ENCODE assay signal across 16 cellular contexts in the genomic region with DNA sequence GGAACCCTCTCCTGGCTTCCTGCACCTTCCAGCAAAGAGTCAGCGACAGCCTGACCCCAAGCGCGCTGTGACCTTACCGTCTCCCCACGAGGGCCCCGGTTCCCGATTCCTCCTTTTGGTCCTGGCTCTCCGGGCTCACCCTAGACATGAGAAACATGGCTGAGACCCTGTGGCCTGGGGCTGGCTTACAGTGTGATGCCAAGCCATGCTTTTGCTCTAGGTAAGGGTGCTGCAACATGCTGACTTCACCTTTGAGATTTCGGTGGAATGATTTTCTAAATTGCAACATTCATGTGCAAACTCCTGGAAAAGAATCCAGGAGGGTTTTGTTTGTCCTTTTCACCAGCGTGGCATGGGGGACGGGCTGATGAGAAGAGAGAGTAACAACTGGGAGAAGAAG.
"Had no signal": no experiment of that assay in that cellular context is flagged by ENCODE, and none has a peak within 500 bp of the region (broad histone marks: within the 10 kb centered on the region; RNA-seq: fewer than 3 reads in every experiment).

No MANE protein-coding gene starts in this region.

- DNase-seq: activated CD4-positive, alpha-beta T cell treated with anti-CD3 and anti-CD28 coated beads, Interleukin-2, amount 50 U/mL, for 4 hours; activated T-cell treated with anti-CD3 and anti-CD28 coated beads for 4 hours; amniotic stem cell; effector CD8-positive, alpha-beta T cell; foreskin melanocyte; head of caudate nucleus; left ventricle myocardium inferior; mammary epithelial cell; stimulated activated naive CD4-positive, alpha-beta T cell; substantia nigra; SW 1271; tibial artery had no signal

- H3K4me2 ChIP-seq: neural progenitor cell had no signal

- H3K27ac ChIP-seq: left ventricle myocardium inferior, neural progenitor cell, parathyroid adenoma, tibial artery had no signal

- H3K4me1 ChIP-seq: left ventricle myocardium inferior, neural progenitor cell had no signal

- H3K9ac ChIP-seq: neural progenitor cell, parathyroid adenoma had no signal

- H2AFZ ChIP-seq: neural progenitor cell, parathyroid adenoma had no signal

- H3K27ac Mint-ChIP-seq: activated naive CD8-positive, alpha-beta T cell; dendritic cell treated with granulocyte-macrophage colony-stimulating factor and Interleukin-4, amounts not matched to agents 40 ng/mL and 50 ng/mL, for 4 days; neural progenitor cell had no signal

- H3K79me2 ChIP-seq: parathyroid adenoma had no signal

- H3K36me3 Mint-ChIP-seq: neural progenitor cell had no signal

- H3K4me3 Mint-ChIP-seq: activated naive CD8-positive, alpha-beta T cell; dendritic cell treated with granulocyte-macrophage colony-stimulating factor and Interleukin-4, amounts not matched to agents 40 ng/mL and 50 ng/mL, for 4 days; neural progenitor cell had no signal

- H3K9me3 ChIP-seq: left ventricle myocardium inferior, tibial artery had no signal

- H3K4me3 ChIP-seq: left ventricle myocardium inferior, neural progenitor cell, tibial artery had no signal

- H3K27me3 ChIP-seq: neural progenitor cell, tibial artery had no signal

- H3K36me3 ChIP-seq: neural progenitor cell had no signal

- H3K27me3 Mint-ChIP-seq: activated naive CD8-positive, alpha-beta T cell had no signal

- H3K9me3 Mint-ChIP-seq: dendritic cell treated with granulocyte-macrophage colony-stimulating factor and Interleukin-4, amounts not matched to agents 40 ng/mL and 50 ng/mL, for 4 days; neural progenitor cell had no signal
